Comparison of ENCODE assay signal across 8 cellular contexts in the genomic region with DNA sequence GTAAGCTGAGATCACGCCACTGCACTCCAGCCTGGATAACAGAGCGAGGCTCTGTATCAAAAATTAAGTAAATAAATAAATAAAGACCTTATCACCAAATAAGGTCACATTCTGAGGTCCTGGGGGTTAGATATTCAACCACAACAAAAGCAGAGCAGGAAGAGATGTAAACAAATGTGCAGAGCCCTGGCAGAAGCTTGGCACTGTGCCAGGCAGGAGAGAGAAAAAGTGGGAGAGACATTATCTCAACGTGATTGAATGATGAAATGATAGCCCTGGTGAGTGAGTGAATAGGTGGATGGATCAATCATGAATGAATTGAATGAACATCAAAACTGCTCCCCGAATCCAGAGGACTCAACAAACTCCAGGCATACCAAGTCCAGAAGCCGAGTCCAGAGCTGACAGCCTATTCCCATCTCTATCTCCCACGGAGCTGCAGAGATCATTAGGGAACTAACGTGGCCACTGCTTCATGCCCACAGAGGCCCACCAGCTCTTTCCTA.
DNase-seq lines count a peak whose midpoint lies in the region; ATAC-seq and TF ChIP-seq lines count a peak whose summit lies in the region.

No MANE protein-coding gene starts in this region.

- H3K27ac Mint-ChIP-seq in activated CD4-positive, alpha-beta T cell treated with anti-CD3 and anti-CD28 coated beads for 36 hours, result peak overlapping the region; percentile 98

- H3K27me3 ChIP-seq in hepatocyte (no peaks in the 10 kb centered on the region), suprapubic skin (no peaks in the 10 kb centered on the region)

- H3K4me1 ChIP-seq in hepatocyte (ENCODE audit: insufficient read depth), result peaks cover 56% of the 10 kb centered on the region
- peaks cover 65% of the 10 kb centered on the region for H3K4me1 ChIP-seq in suprapubic skin

- no peak for TF ChIP-seq POLR2A in suprapubic skin (IDR thresholded peaks at IDR 0.05)

- TF ChIP-seq EP300 in suprapubic skin (IDR thresholded peaks at IDR 0.05), result no peak

- H4K20me1 ChIP-seq in hepatocyte (ENCODE audit: insufficient read depth, poor library complexity, severe bottlenecking), result no peaks in the 10 kb centered on the region

- H3K79me2 ChIP-seq in hepatocyte, result no peaks in the 10 kb centered on the region

- H3K36me3 Mint-ChIP-seq in activated CD4-positive, alpha-beta T cell treated with anti-CD3 and anti-CD28 coated beads for 36 hours (ENCODE audit: low read depth), result peaks cover 1% of the 10 kb centered on the region

- H3K27ac ChIP-seq in hepatocyte (peak overlapping the region; percentile 95), suprapubic skin (peak overlapping the region; percentile 94)

- in situ Hi-C loops in SK-MEL-5 (cut with HindIII; ENCODE audit: low pct_unique_long_range_greater_than_20kb, low sequenced_read_pairs), result no loop called here

- H3K4me3 ChIP-seq in hepatocyte (no peak overlapping the region), suprapubic skin (no peak overlapping the region)

- no peaks in the 10 kb centered on the region for H3K9me2 ChIP-seq in hepatocyte (replicated peaks; ENCODE audit: insufficient read depth)

- TF ChIP-seq CTCF in hepatocyte (IDR thresholded peaks at IDR 0.05; ENCODE audit: poor library complexity), result no peak
- no peak for TF ChIP-seq CTCF in suprapubic skin (IDR thresholded peaks at IDR 0.05)

- no peaks in the 10 kb centered on the region for H3K9me3 ChIP-seq in hepatocyte (ENCODE audit: low read depth)
- no peaks in the 10 kb centered on the region for H3K9me3 ChIP-seq in suprapubic skin

- DNase-seq in activated CD4-positive, alpha-beta T cell treated with anti-CD3 and anti-CD28 coated beads for 36 hours, result no peak
- no peak for DNase-seq in activated CD4-positive, alpha-beta T cell treated with anti-CD3 and anti-CD28 coated beads for 4 hours
- DNase-seq in SK-MEL-5 (ENCODE audit: low read depth, low spot score) (peak; percentile 4), hepatocyte (ENCODE audit: low spot score) (no peak), suprapubic skin (ENCODE audit: low spot score in 2 of 2) (peak in 1 of 2 donors; percentile 58), retina (no peak), superior temporal gyrus (ENCODE audit: extremely low spot score) (no peak), GM19240 (ENCODE audit: insufficient read length, low spot score) (no peak)

- H3K36me3 ChIP-seq in hepatocyte (replicated peaks; ENCODE audit: insufficient read depth, low read depth) (no peaks in the 10 kb centered on the region), suprapubic skin (no peaks in the 10 kb centered on the region)

- no peaks in the 10 kb centered on the region for H3K27me3 Mint-ChIP-seq in activated CD4-positive, alpha-beta T cell treated with anti-CD3 and anti-CD28 coated beads for 36 hours

- H2AFZ ChIP-seq in hepatocyte, result no peak overlapping the region

- POLR2A ChIA-PET in activated CD4-positive, alpha-beta T cell treated with anti-CD3 and anti-CD28 coated beads for 36 hours (lab: Charles Lee), result interaction anchor here (0.6 to 3.9 kb wide), 8 partner anchors 9 to 365 kb away, joined by 3 to 19 read pairs (median 4); no protein-coding TSS in a partner anchor

- H3K4me3 Mint-ChIP-seq in activated CD4-positive, alpha-beta T cell treated with anti-CD3 and anti-CD28 coated beads for 36 hours, result peak overlapping the region; percentile 75

- no peak overlapping the region for H3K4me2 ChIP-seq in hepatocyte

- CTCF ChIA-PET in activated CD4-positive, alpha-beta T cell treated with anti-CD3 and anti-CD28 coated beads for 36 hours (lab: Charles Lee), result interaction anchor here (0.7 to 3.4 kb wide), 6 partner anchors 7 to 491 kb away, joined by 3 to 14 read pairs (median 3); no protein-coding TSS in a partner anchor

- intact Hi-C loops in activated CD4-positive, alpha-beta T cell treated with anti-CD3 and anti-CD28 coated beads for 36 hours (cut with DNase I, micrococcal nuclease), result no loop called here

- 79% methylated on average over 7 of the region's 7 CpGs for WGBS in hepatocyte (ENCODE audit: low lambda C conversion rate, missing lambda C conversion rate)
- 72% methylated on average over 7 of the region's 7 CpGs for WGBS in suprapubic skin

- peaks cover 71% of the 10 kb centered on the region for H3K4me1 Mint-ChIP-seq in activated CD4-positive, alpha-beta T cell treated with anti-CD3 and anti-CD28 coated beads for 36 hours

- no peak for ATAC-seq in activated CD4-positive, alpha-beta T cell treated with anti-CD3 and anti-CD28 coated beads for 36 hours

- H3K9me3 Mint-ChIP-seq in activated CD4-positive, alpha-beta T cell treated with anti-CD3 and anti-CD28 coated beads for 36 hours (ENCODE audit: low read depth), result peaks cover 1% of the 10 kb centered on the region
